Comparison of ENCODE assay signal across 1 cellular context in the genomic region with DNA sequence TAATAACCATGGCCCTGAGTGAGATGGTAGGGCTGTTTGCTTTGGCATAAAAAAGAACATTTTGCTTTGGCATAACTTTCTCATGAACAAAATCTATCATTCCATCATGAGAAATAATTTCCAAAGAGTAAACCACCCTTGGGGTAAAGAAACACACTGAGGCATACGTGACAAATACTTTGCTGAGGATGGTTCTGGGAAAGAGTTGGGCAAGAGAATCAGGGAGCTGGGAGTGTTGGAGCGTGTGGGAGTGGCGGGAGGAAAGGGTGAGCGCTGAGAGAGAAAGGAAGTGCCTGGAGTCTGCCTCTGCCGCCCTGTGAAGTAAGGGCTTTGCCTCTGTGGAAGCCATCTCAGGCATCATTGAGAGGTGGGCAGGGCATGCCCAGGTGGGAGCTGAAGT.
TF ChIP-seq lines count a peak whose summit lies in the region.

No MANE protein-coding gene starts in this region.

TF ChIP-seq in WTC11, 78 proteins besides CTCF, POLR2A, EP300 and RAD21 (continued from another document):
- TF ChIP-seq, protein P1, sequence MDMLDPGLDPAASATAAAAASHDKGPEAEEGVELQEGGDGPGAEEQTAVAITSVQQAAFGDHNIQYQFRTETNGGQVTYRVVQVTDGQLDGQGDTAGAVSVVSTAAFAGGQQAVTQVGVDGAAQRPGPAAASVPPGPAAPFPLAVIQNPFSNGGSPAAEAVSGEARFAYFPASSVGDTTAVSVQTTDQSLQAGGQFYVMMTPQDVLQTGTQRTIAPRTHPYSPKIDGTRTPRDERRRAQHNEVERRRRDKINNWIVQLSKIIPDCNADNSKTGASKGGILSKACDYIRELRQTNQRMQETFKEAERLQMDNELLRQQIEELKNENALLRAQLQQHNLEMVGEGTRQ (CRISPR knock-in tag; IDR thresholded peaks at IDR 0.05), result no peak
- no peak for TF ChIP-seq ESRRA (CRISPR knock-in tag; IDR thresholded peaks at IDR 0.05; ENCODE audit: borderline replicate concordance)
- no peak for TF ChIP-seq CBFB (CRISPR knock-in tag; IDR thresholded peaks at IDR 0.05; ENCODE audit: low read depth)
- TF ChIP-seq GTF2I (CRISPR knock-in tag; conservative IDR thresholded peaks at IDR 0.05), result no peak
- TF ChIP-seq ZNF263 (CRISPR knock-in tag; IDR thresholded peaks at IDR 0.05; ENCODE audit: low read depth), result no peak
TF ChIP-seq in WTC11: peak in this region for 0.
